ENCODE assay signal across 1 cellular context in the genomic region with DNA sequence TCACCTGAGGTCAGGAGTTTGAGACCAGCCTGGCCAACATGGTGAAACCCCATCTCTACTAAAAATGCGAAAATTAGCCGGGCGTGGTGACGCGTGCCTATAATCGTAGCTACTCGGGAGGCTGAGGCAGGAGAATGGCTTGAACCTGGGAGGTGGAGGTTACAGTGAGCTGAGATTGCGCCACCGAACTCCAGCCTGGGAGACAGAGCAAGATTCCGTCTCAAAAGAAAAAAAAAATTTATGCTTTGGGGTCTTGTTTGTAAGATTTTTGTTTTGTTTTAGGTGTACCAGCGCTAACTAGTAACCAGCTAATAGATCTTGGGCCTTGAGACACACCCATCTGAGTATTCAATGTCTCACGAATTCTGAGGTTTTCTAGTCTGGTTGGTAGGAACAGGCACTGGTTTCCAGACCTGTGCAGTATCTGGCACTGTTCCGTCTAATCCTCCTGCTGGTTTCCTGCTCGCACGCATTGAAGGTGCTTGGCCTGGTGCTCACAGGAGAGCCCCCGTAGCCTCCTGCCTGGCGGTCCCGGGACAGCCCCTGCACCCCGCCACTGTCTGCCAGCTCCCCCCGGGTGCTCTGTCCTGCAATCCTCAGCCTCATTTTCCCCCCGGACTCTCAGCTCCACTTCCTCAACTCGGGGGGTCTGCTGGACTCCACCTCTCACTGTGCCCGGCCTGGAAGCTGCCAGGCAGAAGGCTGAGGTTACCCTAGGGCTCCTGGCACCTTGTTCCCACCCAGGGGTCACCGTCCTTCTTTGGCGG.
A peak's percentile ranks its signal among the peaks of the same experiment; 100 is the strongest.
TF ChIP-seq lines count a peak whose summit lies in the region.

No MANE protein-coding gene starts in this region.

TF ChIP-seq in K562, 482 proteins besides CTCF, POLR2A, EP300 and RAD21:
- TF ChIP-seq TBL1XR1 (IDR thresholded peaks at IDR 0.05; ENCODE audit: low read length in 2 of 2), result 0 out of 4 replicates have a peak, but pooled peaks of 1 of the 2 experiments have one; percentile 20
- TF ChIP-seq, protein P1, sequence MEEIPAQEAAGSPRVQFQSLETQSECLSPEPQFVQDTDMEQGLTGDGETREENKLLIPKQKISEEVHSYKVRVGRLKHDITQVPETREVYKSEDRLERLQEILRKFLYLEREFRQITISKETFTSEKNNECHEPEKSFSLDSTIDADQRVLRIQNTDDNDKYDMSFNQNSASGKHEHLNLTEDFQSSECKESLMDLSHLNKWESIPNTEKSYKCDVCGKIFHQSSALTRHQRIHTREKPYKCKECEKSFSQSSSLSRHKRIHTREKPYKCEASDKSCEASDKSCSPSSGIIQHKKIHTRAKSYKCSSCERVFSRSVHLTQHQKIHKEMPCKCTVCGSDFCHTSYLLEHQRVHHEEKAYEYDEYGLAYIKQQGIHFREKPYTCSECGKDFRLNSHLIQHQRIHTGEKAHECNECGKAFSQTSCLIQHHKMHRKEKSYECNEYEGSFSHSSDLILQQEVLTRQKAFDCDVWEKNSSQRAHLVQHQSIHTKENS (CRISPR knock-in tag; IDR thresholded peaks at IDR 0.05), result no peak
- TF ChIP-seq SETDB1 (IDR thresholded peaks at IDR 0.05; ENCODE audit: low read length), result no peak
- peak; percentile 9; the same call in 1 of the 2 replicates for TF ChIP-seq PML (IDR thresholded peaks at IDR 0.05; ENCODE audit: low read length)
- TF ChIP-seq CHD2 (IDR thresholded peaks at IDR 0.05; ENCODE audit: low read depth, low read length), result peak; percentile 7; the same call in 1 of the 2 replicates
- TF ChIP-seq, protein P2, sequence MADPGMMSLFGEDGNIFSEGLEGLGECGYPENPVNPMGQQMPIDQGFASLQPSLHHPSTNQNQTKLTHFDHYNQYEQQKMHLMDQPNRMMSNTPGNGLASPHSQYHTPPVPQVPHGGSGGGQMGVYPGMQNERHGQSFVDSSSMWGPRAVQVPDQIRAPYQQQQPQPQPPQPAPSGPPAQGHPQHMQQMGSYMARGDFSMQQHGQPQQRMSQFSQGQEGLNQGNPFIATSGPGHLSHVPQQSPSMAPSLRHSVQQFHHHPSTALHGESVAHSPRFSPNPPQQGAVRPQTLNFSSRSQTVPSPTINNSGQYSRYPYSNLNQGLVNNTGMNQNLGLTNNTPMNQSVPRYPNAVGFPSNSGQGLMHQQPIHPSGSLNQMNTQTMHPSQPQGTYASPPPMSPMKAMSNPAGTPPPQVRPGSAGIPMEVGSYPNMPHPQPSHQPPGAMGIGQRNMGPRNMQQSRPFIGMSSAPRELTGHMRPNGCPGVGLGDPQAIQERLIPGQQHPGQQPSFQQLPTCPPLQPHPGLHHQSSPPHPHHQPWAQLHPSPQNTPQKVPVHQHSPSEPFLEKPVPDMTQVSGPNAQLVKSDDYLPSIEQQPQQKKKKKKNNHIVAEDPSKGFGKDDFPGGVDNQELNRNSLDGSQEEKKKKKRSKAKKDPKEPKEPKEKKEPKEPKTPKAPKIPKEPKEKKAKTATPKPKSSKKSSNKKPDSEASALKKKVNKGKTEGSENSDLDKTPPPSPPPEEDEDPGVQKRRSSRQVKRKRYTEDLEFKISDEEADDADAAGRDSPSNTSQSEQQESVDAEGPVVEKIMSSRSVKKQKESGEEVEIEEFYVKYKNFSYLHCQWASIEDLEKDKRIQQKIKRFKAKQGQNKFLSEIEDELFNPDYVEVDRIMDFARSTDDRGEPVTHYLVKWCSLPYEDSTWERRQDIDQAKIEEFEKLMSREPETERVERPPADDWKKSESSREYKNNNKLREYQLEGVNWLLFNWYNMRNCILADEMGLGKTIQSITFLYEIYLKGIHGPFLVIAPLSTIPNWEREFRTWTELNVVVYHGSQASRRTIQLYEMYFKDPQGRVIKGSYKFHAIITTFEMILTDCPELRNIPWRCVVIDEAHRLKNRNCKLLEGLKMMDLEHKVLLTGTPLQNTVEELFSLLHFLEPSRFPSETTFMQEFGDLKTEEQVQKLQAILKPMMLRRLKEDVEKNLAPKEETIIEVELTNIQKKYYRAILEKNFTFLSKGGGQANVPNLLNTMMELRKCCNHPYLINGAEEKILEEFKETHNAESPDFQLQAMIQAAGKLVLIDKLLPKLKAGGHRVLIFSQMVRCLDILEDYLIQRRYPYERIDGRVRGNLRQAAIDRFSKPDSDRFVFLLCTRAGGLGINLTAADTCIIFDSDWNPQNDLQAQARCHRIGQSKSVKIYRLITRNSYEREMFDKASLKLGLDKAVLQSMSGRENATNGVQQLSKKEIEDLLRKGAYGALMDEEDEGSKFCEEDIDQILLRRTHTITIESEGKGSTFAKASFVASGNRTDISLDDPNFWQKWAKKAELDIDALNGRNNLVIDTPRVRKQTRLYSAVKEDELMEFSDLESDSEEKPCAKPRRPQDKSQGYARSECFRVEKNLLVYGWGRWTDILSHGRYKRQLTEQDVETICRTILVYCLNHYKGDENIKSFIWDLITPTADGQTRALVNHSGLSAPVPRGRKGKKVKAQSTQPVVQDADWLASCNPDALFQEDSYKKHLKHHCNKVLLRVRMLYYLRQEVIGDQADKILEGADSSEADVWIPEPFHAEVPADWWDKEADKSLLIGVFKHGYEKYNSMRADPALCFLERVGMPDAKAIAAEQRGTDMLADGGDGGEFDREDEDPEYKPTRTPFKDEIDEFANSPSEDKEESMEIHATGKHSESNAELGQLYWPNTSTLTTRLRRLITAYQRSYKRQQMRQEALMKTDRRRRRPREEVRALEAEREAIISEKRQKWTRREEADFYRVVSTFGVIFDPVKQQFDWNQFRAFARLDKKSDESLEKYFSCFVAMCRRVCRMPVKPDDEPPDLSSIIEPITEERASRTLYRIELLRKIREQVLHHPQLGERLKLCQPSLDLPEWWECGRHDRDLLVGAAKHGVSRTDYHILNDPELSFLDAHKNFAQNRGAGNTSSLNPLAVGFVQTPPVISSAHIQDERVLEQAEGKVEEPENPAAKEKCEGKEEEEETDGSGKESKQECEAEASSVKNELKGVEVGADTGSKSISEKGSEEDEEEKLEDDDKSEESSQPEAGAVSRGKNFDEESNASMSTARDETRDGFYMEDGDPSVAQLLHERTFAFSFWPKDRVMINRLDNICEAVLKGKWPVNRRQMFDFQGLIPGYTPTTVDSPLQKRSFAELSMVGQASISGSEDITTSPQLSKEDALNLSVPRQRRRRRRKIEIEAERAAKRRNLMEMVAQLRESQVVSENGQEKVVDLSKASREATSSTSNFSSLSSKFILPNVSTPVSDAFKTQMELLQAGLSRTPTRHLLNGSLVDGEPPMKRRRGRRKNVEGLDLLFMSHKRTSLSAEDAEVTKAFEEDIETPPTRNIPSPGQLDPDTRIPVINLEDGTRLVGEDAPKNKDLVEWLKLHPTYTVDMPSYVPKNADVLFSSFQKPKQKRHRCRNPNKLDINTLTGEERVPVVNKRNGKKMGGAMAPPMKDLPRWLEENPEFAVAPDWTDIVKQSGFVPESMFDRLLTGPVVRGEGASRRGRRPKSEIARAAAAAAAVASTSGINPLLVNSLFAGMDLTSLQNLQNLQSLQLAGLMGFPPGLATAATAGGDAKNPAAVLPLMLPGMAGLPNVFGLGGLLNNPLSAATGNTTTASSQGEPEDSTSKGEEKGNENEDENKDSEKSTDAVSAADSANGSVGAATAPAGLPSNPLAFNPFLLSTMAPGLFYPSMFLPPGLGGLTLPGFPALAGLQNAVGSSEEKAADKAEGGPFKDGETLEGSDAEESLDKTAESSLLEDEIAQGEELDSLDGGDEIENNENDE (IDR thresholded peaks at IDR 0.05; ENCODE audit: low read depth, low read length), result peak; percentile 64
- TF ChIP-seq, protein P3, sequence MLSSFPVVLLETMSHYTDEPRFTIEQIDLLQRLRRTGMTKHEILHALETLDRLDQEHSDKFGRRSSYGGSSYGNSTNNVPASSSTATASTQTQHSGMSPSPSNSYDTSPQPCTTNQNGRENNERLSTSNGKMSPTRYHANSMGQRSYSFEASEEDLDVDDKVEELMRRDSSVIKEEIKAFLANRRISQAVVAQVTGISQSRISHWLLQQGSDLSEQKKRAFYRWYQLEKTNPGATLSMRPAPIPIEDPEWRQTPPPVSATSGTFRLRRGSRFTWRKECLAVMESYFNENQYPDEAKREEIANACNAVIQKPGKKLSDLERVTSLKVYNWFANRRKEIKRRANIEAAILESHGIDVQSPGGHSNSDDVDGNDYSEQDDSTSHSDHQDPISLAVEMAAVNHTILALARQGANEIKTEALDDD (IDR thresholded peaks at IDR 0.05), result peak; percentile 35; the same call in 1 of the 2 replicates
- 0 out of 2 replicates have a peak, but pooled peaks have one; percentile 40 for TF ChIP-seq CEBPB (tag; IDR thresholded peaks at IDR 0.05)
- peak; percentile 81 for TF ChIP-seq RBM22 (IDR thresholded peaks at IDR 0.05; ENCODE audit: low read depth, low read length, poor library complexity, severe bottlenecking)
- TF ChIP-seq MYNN (IDR thresholded peaks at IDR 0.05), result peak; percentile 18; the same call in 1 of the 2 replicates
- TF ChIP-seq MYNN (CRISPR knock-in tag; IDR thresholded peaks at IDR 0.05), result no peak
- TF ChIP-seq YBX1 (IDR thresholded peaks at IDR 0.05), result no peak
- TF ChIP-seq KAT7 (CRISPR knock-in tag; IDR thresholded peaks at IDR 0.05; ENCODE audit: borderline replicate concordance), result 0 out of 2 replicates have a peak, but pooled peaks have one; percentile 35
- peak in 1 of 2 experiments; percentile 83; a peak in 2 of 4 replicates for TF ChIP-seq SIN3A (IDR thresholded peaks at IDR 0.05; ENCODE audit: borderline replicate concordance in 2 of 2, control insufficient read depth in 1 of 2, low read depth in 2 of 2, low read length in 2 of 2)
- TF ChIP-seq, protein P4, sequence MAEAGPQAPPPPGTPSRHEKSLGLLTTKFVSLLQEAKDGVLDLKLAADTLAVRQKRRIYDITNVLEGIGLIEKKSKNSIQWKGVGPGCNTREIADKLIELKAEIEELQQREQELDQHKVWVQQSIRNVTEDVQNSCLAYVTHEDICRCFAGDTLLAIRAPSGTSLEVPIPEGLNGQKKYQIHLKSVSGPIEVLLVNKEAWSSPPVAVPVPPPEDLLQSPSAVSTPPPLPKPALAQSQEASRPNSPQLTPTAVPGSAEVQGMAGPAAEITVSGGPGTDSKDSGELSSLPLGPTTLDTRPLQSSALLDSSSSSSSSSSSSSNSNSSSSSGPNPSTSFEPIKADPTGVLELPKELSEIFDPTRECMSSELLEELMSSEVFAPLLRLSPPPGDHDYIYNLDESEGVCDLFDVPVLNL (CRISPR knock-in tag; IDR thresholded peaks at IDR 0.05; ENCODE audit: low read depth), result no peak
- peak; percentile 69 for TF ChIP-seq POLR2G (IDR thresholded peaks at IDR 0.05; ENCODE audit: low read depth, low read length)
- no peak for TF ChIP-seq ARNT (IDR thresholded peaks at IDR 0.05)
- TF ChIP-seq POLR2AphosphoS5 (IDR thresholded peaks at IDR 0.05; ENCODE audit: control insufficient read depth, insufficient read depth, low read depth, low read length), result peak; percentile 62; the same call in 1 of the 2 replicates
